ENCODE assay signal across 25 cellular contexts in the genomic region with DNA sequence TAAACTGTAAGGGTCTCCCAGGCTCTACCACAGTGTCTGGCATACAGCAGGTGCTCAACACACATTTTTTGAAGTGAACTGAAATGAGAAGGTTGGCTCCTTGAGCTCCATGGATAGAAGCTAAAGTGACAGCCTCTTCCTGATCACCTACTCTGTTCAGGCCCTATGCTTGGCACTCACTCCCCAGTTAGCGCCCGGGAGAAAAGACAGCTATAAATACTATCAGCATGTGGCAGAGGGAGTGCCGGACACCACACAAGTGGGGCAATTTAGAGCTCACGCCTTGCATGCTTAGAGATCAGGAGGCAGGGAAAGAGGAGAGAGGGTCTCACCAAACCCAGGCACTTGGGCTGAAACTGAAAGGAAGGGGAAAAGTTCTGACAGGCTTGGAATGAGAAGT.
"Had no signal": no experiment of that assay in that cellular context is flagged by ENCODE, and none has a peak within 500 bp of the region (broad histone marks: within the 10 kb centered on the region; RNA-seq: fewer than 3 reads in every experiment).

No MANE protein-coding gene starts in this region.

- H3K4me1 Mint-ChIP-seq: naive B cell; stimulated activated effector memory CD8-positive, alpha-beta T cell treated with anti-CD3 and anti-CD28 coated beads, Interleukin-12 subunit alpha, Interleukin-12 subunit beta, amount 100 ng/mL, for 72 hours had no signal

- H3K79me2 ChIP-seq: parathyroid adenoma had no signal

- H3K9me3 Mint-ChIP-seq: endodermal cell; mesothelial cell of epicardium; natural killer cell treated with Interleukin-12 subunit alpha and Interleukin-12 subunit beta and Interleukin-15 and Interleukin-18, amount 100 ng/mL, for 72 hours; stimulated activated effector memory CD8-positive, alpha-beta T cell treated with anti-CD3 and anti-CD28 coated beads, Interleukin-12 subunit alpha, Interleukin-12 subunit beta, amount 100 ng/mL, for 72 hours had no signal

- H2AFZ ChIP-seq: neural progenitor cell, parathyroid adenoma had no signal

- H3K4me1 ChIP-seq: parathyroid adenoma, thyroid gland had no signal

- H3K4me3 Mint-ChIP-seq: endodermal cell; mesothelial cell of epicardium; naive B cell; natural killer cell treated with Interleukin-12 subunit alpha and Interleukin-12 subunit beta and Interleukin-15 and Interleukin-18, amount 100 ng/mL, for 72 hours; neural progenitor cell; stimulated activated effector memory CD8-positive, alpha-beta T cell treated with anti-CD3 and anti-CD28 coated beads, Interleukin-12 subunit alpha, Interleukin-12 subunit beta, amount 100 ng/mL, for 72 hours had no signal

- H3K36me3 ChIP-seq: gastrocnemius medialis, neural progenitor cell, sigmoid colon, stomach, thyroid gland, vagina had no signal

- H3K27ac Mint-ChIP-seq: endodermal cell; mesothelial cell of epicardium; naive B cell; natural killer cell treated with Interleukin-12 subunit alpha and Interleukin-12 subunit beta and Interleukin-15 and Interleukin-18, amount 100 ng/mL, for 72 hours; neural progenitor cell; progenitor cell of endocrine pancreas; stimulated activated effector memory CD8-positive, alpha-beta T cell treated with anti-CD3 and anti-CD28 coated beads, Interleukin-12 subunit alpha, Interleukin-12 subunit beta, amount 100 ng/mL, for 72 hours had no signal

- H3K27me3 ChIP-seq: vagina had no signal

- H3K36me3 Mint-ChIP-seq: mesothelial cell of epicardium; naive B cell; natural killer cell treated with Interleukin-12 subunit alpha and Interleukin-12 subunit beta and Interleukin-15 and Interleukin-18, amount 100 ng/mL, for 72 hours; neural progenitor cell; stimulated activated effector memory CD8-positive, alpha-beta T cell treated with anti-CD3 and anti-CD28 coated beads, Interleukin-12 subunit alpha, Interleukin-12 subunit beta, amount 100 ng/mL, for 72 hours had no signal

- H3K4me3 ChIP-seq: dorsolateral prefrontal cortex, gastrocnemius medialis, mucosa of descending colon, neural progenitor cell, sigmoid colon, stomach, thyroid gland, vagina had no signal

- H3K27ac ChIP-seq: dorsolateral prefrontal cortex, epithelial cell of prostate, gastrocnemius medialis, neural progenitor cell, parathyroid adenoma, sigmoid colon, stomach, thyroid gland, vagina had no signal

- H3K4me2 ChIP-seq: neural progenitor cell had no signal

- DNase-seq: dorsolateral prefrontal cortex; effector CD8-positive, alpha-beta T cell; endodermal cell; gastrocnemius medialis; head of caudate nucleus; hippocampal formation; kidney glomerular epithelial cell; mesenchymal stem cell; mucosa of descending colon; naive B cell; sigmoid colon; stimulated activated CD4-positive, alpha-beta T cell treated with anti-CD3 and anti-CD28 coated beads, Interleukin-2, amount 100 ng/mL, for 24 hours; stimulated activated CD4-positive, alpha-beta T cell treated with anti-CD3 and anti-CD28 coated beads, Interleukin-4, amount 100 ng/mL, for 24 hours; stimulated activated naive CD4-positive, alpha-beta T cell treated with Interleukin-2 at 50 U/mL for 16 hours; stomach; thyroid gland had no signal

- ATAC-seq: esophagus mucosa; gastrocnemius medialis; mucosa of descending colon; stimulated activated effector memory CD8-positive, alpha-beta T cell treated with anti-CD3 and anti-CD28 coated beads, Interleukin-12 subunit alpha, Interleukin-12 subunit beta, amount 100 ng/mL, for 72 hours had no signal

- H3K9me3 ChIP-seq: gastrocnemius medialis, mucosa of descending colon, sigmoid colon, stomach, thyroid gland, vagina had no signal
